Comparison of ENCODE assay signal across 22 cellular contexts in genomic region chr3:8981700-8982099, GRCh38. TPM values are rescaled to one million over a fixed set of nuclear protein-coding genes. Genes with fewer than 3 reads are reported as not detected.
DNase-seq lines count a peak whose midpoint lies in the region; ATAC-seq, FAIRE-seq and TF ChIP-seq lines count a peak whose summit lies in the region.
"Had no signal": no experiment of that assay in that cellular context is flagged by ENCODE, and none has a peak within 500 bp of the region (broad histone marks: within the 10 kb centered on the region; RNA-seq: fewer than 3 reads in every experiment).

No MANE protein-coding gene starts in this region.

- H2BK15ac ChIP-seq in neuronal stem cell (ENCODE audit: low read length), result no peak overlapping the region

- H3K9me3 ChIP-seq in left ventricle myocardium inferior (replicated peaks) (peaks cover 10% of the 10 kb centered on the region), right cardiac atrium (ENCODE audit: control insufficient read depth, low read length) (no peaks in the 10 kb centered on the region), neuronal stem cell (replicated peaks in 1 of 2; ENCODE audit: control insufficient read depth in 2 of 2, insufficient read depth in 1 of 2, low read depth in 1 of 2, low read length in 2 of 2) (peaks cover 2 to 6% of the 10 kb centered on the region in 2 donors), SJCRH30 (replicated peaks) (no peaks in the 10 kb centered on the region; the same call in 1 of the 2 replicates)

- H3K27ac ChIP-seq in left ventricle myocardium inferior (replicated peaks), result peak overlapping the region; percentile 38
- H3K27ac ChIP-seq in right cardiac atrium (ENCODE audit: low read length), result no peak overlapping the region
- H3K27ac ChIP-seq in neuronal stem cell (replicated peaks; ENCODE audit: low read length), result peak overlapping the region; percentile 22
- H3K27ac ChIP-seq in SJCRH30, result no peak overlapping the region
- H3K27ac ChIP-seq: 22Rv1 had no signal

- H2BK12ac ChIP-seq in neuronal stem cell (ENCODE audit: low read length), result no peak overlapping the region

- no peak overlapping the region for H2BK5ac ChIP-seq in neuronal stem cell (ENCODE audit: low read length)

- WGBS in right cardiac atrium, result 80% methylated on average over 9 of the region's 9 CpGs
- WGBS in neuronal stem cell (ENCODE audit: extremely low coverage in 2 of 2, insufficient read length in 2 of 2, insufficient replicate concordance in 1 of 2), 2 donors, result no CpG with 5 or more reads among the region's 9 CpGs

- H4K91ac ChIP-seq in neuronal stem cell (ENCODE audit: low read depth, low read length, poor library complexity), result no peak overlapping the region

- H3K9me3 Mint-ChIP-seq in chondrocyte (ENCODE audit: low read depth), result peaks cover 3% of the 10 kb centered on the region

- no peak overlapping the region for H2BK120ac ChIP-seq in neuronal stem cell (ENCODE audit: low read depth, low read length)

- H3K18ac ChIP-seq in neuronal stem cell (ENCODE audit: low read length), result no peak overlapping the region

- FAIRE-seq in GM19239 (lab: Jason Lieb, UNC), result no peak

- no peak overlapping the region for H3K9ac ChIP-seq in neuronal stem cell (ENCODE audit: low read depth, low read length, poor library complexity)

- no peak overlapping the region for H3K27ac Mint-ChIP-seq in chondrocyte (ENCODE audit: unreplicated experiment)

- H3K27me3 ChIP-seq in left ventricle myocardium inferior (ENCODE audit: low read depth), result no peaks in the 10 kb centered on the region
- no peaks in the 10 kb centered on the region for H3K27me3 ChIP-seq in right cardiac atrium (ENCODE audit: control insufficient read depth, insufficient read depth)
- H3K27me3 ChIP-seq in neuronal stem cell (ENCODE audit: control insufficient read depth in 3 of 3, insufficient read depth in 3 of 3, low read depth in 1 of 3, low read length in 3 of 3), result no peaks in the 10 kb centered on the region
- H3K27me3 ChIP-seq in SJCRH30, result peaks cover 17% of the 10 kb centered on the region

- no peak overlapping the region for H3K23ac ChIP-seq in neuronal stem cell (ENCODE audit: low read depth, low read length, poor library complexity)

- H3K79me1 ChIP-seq in neuronal stem cell (ENCODE audit: low read depth, low read length), result no peaks in the 10 kb centered on the region

- H2AFZ ChIP-seq in neuronal stem cell (ENCODE audit: low read length), result no peak overlapping the region

- H3K27me3 Mint-ChIP-seq in chondrocyte (ENCODE audit: low read depth), result peaks cover 10% of the 10 kb centered on the region

- peaks cover 4% of the 10 kb centered on the region for H3K4me1 Mint-ChIP-seq in chondrocyte (ENCODE audit: low read depth)

- DNase-seq in left ventricle myocardium inferior (no peak), right cardiac atrium (no peak), left lobe of liver (ENCODE audit: low spot score) (no peak), neuronal stem cell (ENCODE audit: low spot score) (no peak), chondrocyte (ENCODE audit: low spot score) (no peak), SJCRH30 (no peak), GM19239 (ENCODE audit: insufficient read length, low spot score) (no peak)
- DNase-seq in stimulated activated naive CD8-positive, alpha-beta T cell treated with anti-CD3 and anti-CD28 coated beads, Interleukin-15, Interleukin-2, amounts not matched to agents 100 U/mL and 50 U/mL, for 24 hours, result no peak
- DNase-seq: ACHN, C1 segment of cervical spinal cord, EL, GF-D8, GOT3, HCEC 1CT, NCI-H1694, NCI-H2081, NCI-H2171, NCI-H345, NCI-H524, NCI-H774 had no signal

- H3K14ac ChIP-seq in neuronal stem cell (ENCODE audit: low read length), result no peak overlapping the region

- H3K4ac ChIP-seq in neuronal stem cell (ENCODE audit: low read length), result no peak overlapping the region

- H3K4me1 ChIP-seq in left ventricle myocardium inferior (peaks cover 12% of the 10 kb centered on the region), right cardiac atrium (ENCODE audit: control insufficient read depth, insufficient read depth, low read length) (no peaks in the 10 kb centered on the region), neuronal stem cell (ENCODE audit: control insufficient read depth in 2 of 2, insufficient read depth in 1 of 2, low read depth in 1 of 2, low read length in 2 of 2) (peaks cover 2 to 6% of the 10 kb centered on the region in 2 donors), SJCRH30 (no peaks in the 10 kb centered on the region)

- TF ChIP-seq CTCF in left ventricle myocardium inferior (IDR thresholded peaks at IDR 0.05; ENCODE audit: borderline replicate concordance), result no peak
- TF ChIP-seq CTCF in chondrocyte (IDR thresholded peaks at IDR 0.05), result no peak

- H3K4me3 ChIP-seq in left ventricle myocardium inferior, result no peak overlapping the region
- H3K4me3 ChIP-seq in right cardiac atrium (ENCODE audit: low read length), result no peak overlapping the region
- H3K4me3 ChIP-seq in neuronal stem cell (ENCODE audit: low read length in 2 of 2), result no peak overlapping the region
- no peak overlapping the region for H3K4me3 ChIP-seq in SJCRH30

- no peak overlapping the region for H4K8ac ChIP-seq in neuronal stem cell (ENCODE audit: low read depth, low read length)

- H3K36me3 ChIP-seq in left ventricle myocardium inferior, result no peaks in the 10 kb centered on the region
- H3K36me3 ChIP-seq in neuronal stem cell (replicated peaks in 1 of 2; ENCODE audit: control insufficient read depth in 2 of 2, insufficient read depth in 2 of 2, low read length in 2 of 2), result peaks cover 0 to 26% of the 10 kb centered on the region in 2 donors
- H3K36me3 ChIP-seq in SJCRH30, result no peaks in the 10 kb centered on the region

- H3K4me2 ChIP-seq in neuronal stem cell (ENCODE audit: insufficient read depth, low read length, poor library complexity, severe bottlenecking), result no peak overlapping the region

- peaks cover 5% of the 10 kb centered on the region for H3K36me3 Mint-ChIP-seq in chondrocyte (ENCODE audit: low read depth)

- no peak overlapping the region for H2AK5ac ChIP-seq in neuronal stem cell (ENCODE audit: low read depth, low read length)

- ATAC-seq in right cardiac atrium (no peak), left lobe of liver (peak; percentile 61)
- ATAC-seq in stimulated activated naive CD8-positive, alpha-beta T cell treated with anti-CD3 and anti-CD28 coated beads, Interleukin-15, Interleukin-2, amounts not matched to agents 100 U/mL and 50 U/mL, for 24 hours, result no peak
- ATAC-seq: Panc1 had no signal

- H3K4me3 Mint-ChIP-seq in chondrocyte (ENCODE audit: unreplicated experiment), result no peak overlapping the region

- intact Hi-C loops in left ventricle myocardium inferior (cut with micrococcal nuclease) (no loop called here), right cardiac atrium (cut with DNase I) (no loop called here)

RNA-seq across cellular contexts. Expression of gene RAD18, which starts 18.4 kb away (rescaled TPM):
- total RNA-seq in left ventricle myocardium inferior (6.8 TPM), right cardiac atrium (1 to 10 TPM; 3.4 to 9.3 (median 5.2) TPM), left lobe of liver (3.8 TPM), chondrocyte (9.1 to 22.2 TPM (median 9.7 TPM) in 3 replicates)
- polyA plus RNA-seq in right cardiac atrium, result 1.0 TPM
- polyA plus RNA-seq in neuronal stem cell (2013, experiment 1 of 2), result 11.9 TPM
- polyA plus RNA-seq in neuronal stem cell (2013, experiment 2 of 2), result 11.7 TPM
- 42.0 and 44.9 TPM in 2 replicates for total RNA-seq in SJCRH30 (2014; rRNA removed; shearing (Covaris generic))

Comparison
In these comparisons a context has a peak if more than half of its experiments do, and no peak if none do; other contexts are left out.
1. H3K27ac ChIP-seq: peak in left ventricle myocardium inferior (single experiment) and neuronal stem cell (single experiment); none in right cardiac atrium (single experiment) and SJCRH30 (single experiment).